In genomic region chr12:40515041-40515825, GRCh38 we compare ENCODE assay signal across 10 cellular contexts.
DNase-seq lines count a peak whose midpoint lies in the region; ATAC-seq lines count a peak whose summit lies in the region.
"Had no signal": no experiment of that assay in that cellular context is flagged by ENCODE, and none has a peak within 500 bp of the region (broad histone marks: within the 10 kb centered on the region; RNA-seq: fewer than 3 reads in every experiment).

No MANE protein-coding gene starts in this region.

- DNase-seq in Ammon's horn (ENCODE audit: low spot score) (peak; percentile 51), SW480 (ENCODE audit: low spot score) (peak; percentile 8), NK-92 (lab: John Stamatoyannopoulos, UW; ENCODE audit: unreplicated experiment) (no peak), EL (no peak), NCI-H146 (lab: John Stamatoyannopoulos, UW) (no peak), NCI-H1092 (lab: John Stamatoyannopoulos, UW) (no peak)
- DNase-seq: activated CD4-positive, alpha-beta T cell treated with anti-CD3 and anti-CD28 coated beads for 48 hours; NCI-H2227 treated with DMSO at 0.1 percent for 48 hours had no signal

- ATAC-seq in GM19467 (IDR thresholded peaks at IDR 0.05; ENCODE audit: unreplicated experiment) (peak; percentile 57), HG03342 (IDR thresholded peaks at IDR 0.05; ENCODE audit: unreplicated experiment) (peak; percentile 82)

Comparison
In these comparisons a context has a peak if more than half of its experiments do, and no peak if none do; other contexts are left out.
1. DNase-seq: peak in Ammon's horn (single experiment) and SW480 (single experiment); none in NK-92 (single experiment), EL (single experiment), NCI-H146 (single experiment) and NCI-H1092 (single experiment).